Comparison of ENCODE assay signal across 8 cellular contexts in genomic region chr2:199955339-199956061, GRCh38. TPM values are rescaled to one million over a fixed set of nuclear protein-coding genes. Genes with fewer than 3 reads are reported as not detected.
A peak's percentile ranks its signal among the peaks of the same experiment; 100 is the strongest.
DNase-seq lines count a peak whose midpoint lies in the region; ATAC-seq, FAIRE-seq and TF ChIP-seq lines count a peak whose summit lies in the region.

TSS of gene MAIP1 (plus strand) at chr2:199955582. CDS start at chr2:199955799, 217 bp downstream.
TSS of gene TYW5 (minus strand) at chr2:199955491. CDS start at chr2:199955470, 21 bp downstream.

- FAIRE-seq in GM12891 (lab: Jason Lieb, UNC) = peak; percentile 84

- H3K27ac Mint-ChIP-seq in activated naive CD8-positive, alpha-beta T cell treated with anti-CD3 and anti-CD28 coated beads, Interleukin-2, amount 50 U/mL, for 24 hours = peak within 1 kb of the TSS; percentile 95
- H3K27ac Mint-ChIP-seq in type B pancreatic cell = peak within 1 kb of the TSS; percentile 95

- H3K36me3 Mint-ChIP-seq in activated naive CD8-positive, alpha-beta T cell treated with anti-CD3 and anti-CD28 coated beads, Interleukin-2, amount 50 U/mL, for 24 hours (ENCODE audit: low read depth) = peaks cover 23% of the 10 kb centered on the region
- peaks cover 3% of the 10 kb centered on the region for H3K36me3 Mint-ChIP-seq in type B pancreatic cell

- peak; percentile 82 for ATAC-seq in HG02763 (IDR thresholded peaks at IDR 0.05; ENCODE audit: unreplicated experiment)
- peak; percentile 93 for ATAC-seq in activated naive CD8-positive, alpha-beta T cell treated with anti-CD3 and anti-CD28 coated beads, Interleukin-2, amount 50 U/mL, for 24 hours

- no peaks in the 10 kb centered on the region for H3K9me3 Mint-ChIP-seq in activated naive CD8-positive, alpha-beta T cell treated with anti-CD3 and anti-CD28 coated beads, Interleukin-2, amount 50 U/mL, for 24 hours
- no peaks in the 10 kb centered on the region for H3K9me3 Mint-ChIP-seq in type B pancreatic cell

- peak; percentile 71 for DNase-seq in GM12891 (ENCODE audit: insufficient read length, low spot score)
- DNase-seq in NCI-H1417 (lab: John Stamatoyannopoulos, UW) = peak; percentile 69 to 97 (median 95)
- peak; percentile 88 for DNase-seq in SW480 (ENCODE audit: low spot score)
- DNase-seq in activated naive CD8-positive, alpha-beta T cell treated with anti-CD3 and anti-CD28 coated beads, Interleukin-2, amount 50 U/mL, for 24 hours = peak; percentile 80
- DNase-seq in cardiac septum (ENCODE audit: low spot score) = peak; percentile 93
- DNase-seq in pons (ENCODE audit: low spot score) = peak; percentile 79
- DNase-seq in type B pancreatic cell (ENCODE audit: extremely low spot score, unreplicated experiment) = peak; percentile 87

- peak; percentile 27 for TF ChIP-seq CTCF in type B pancreatic cell (conservative IDR thresholded peaks at IDR 0.05)

- intact Hi-C loops in cardiac septum (cut with DNase I) = loop anchor here (5.0 kb wide), 1 partner anchor 43 kb away; the partner anchor contains the start of gene C2orf69

- H3K4me1 Mint-ChIP-seq in activated naive CD8-positive, alpha-beta T cell treated with anti-CD3 and anti-CD28 coated beads, Interleukin-2, amount 50 U/mL, for 24 hours = peaks cover 59% of the 10 kb centered on the region
- H3K4me1 Mint-ChIP-seq in type B pancreatic cell (ENCODE audit: unreplicated experiment) = peaks cover 16% of the 10 kb centered on the region

- peak; percentile 90 for TF ChIP-seq POLR2A in GM12891 (IDR thresholded peaks at IDR 0.05; ENCODE audit: low read depth, low read length)

- no peaks in the 10 kb centered on the region for H3K27me3 Mint-ChIP-seq in activated naive CD8-positive, alpha-beta T cell treated with anti-CD3 and anti-CD28 coated beads, Interleukin-2, amount 50 U/mL, for 24 hours
- no peaks in the 10 kb centered on the region for H3K27me3 Mint-ChIP-seq in type B pancreatic cell

- H3K4me3 Mint-ChIP-seq in activated naive CD8-positive, alpha-beta T cell treated with anti-CD3 and anti-CD28 coated beads, Interleukin-2, amount 50 U/mL, for 24 hours = peak within 1 kb of the TSS; percentile 99
- peak within 1 kb of the TSS; percentile 99 for H3K4me3 Mint-ChIP-seq in type B pancreatic cell

TF ChIP-seq in GM12891, 5 proteins besides CTCF, POLR2A, EP300 and RAD21:
- TF ChIP-seq PAX5 (IDR thresholded peaks at IDR 0.05; ENCODE audit: insufficient read depth, low read length, severe bottlenecking) = no peak
- peak; percentile 92 for TF ChIP-seq POLR2AphosphoS5 (IDR thresholded peaks at IDR 0.05; ENCODE audit: low read depth, low read length)
- TF ChIP-seq TAF1 (IDR thresholded peaks at IDR 0.05; ENCODE audit: low read depth, low read length) = peak; percentile 86
- peak; percentile 60; the same call in 1 of the 2 replicates for TF ChIP-seq POU2F2 (IDR thresholded peaks at IDR 0.05; ENCODE audit: low read depth, low read length)
- TF ChIP-seq SPI1 (IDR thresholded peaks at IDR 0.05; ENCODE audit: low read depth, low read length) = no peak

RNA-seq across cellular contexts. Expression of gene MAIP1, which starts in this region (rescaled TPM):
- polyA plus RNA-seq in GM12891 (2012; ENCODE audit: low read depth, missing spikeins) = 18.7 TPM
- total RNA-seq in cardiac septum (20.6 TPM), type B pancreatic cell (ENCODE audit: low replicate concordance) (20.4 and 22.2 TPM in 2 replicates)

RNA-seq across cellular contexts. Expression of gene TYW5, which starts in this region (rescaled TPM):
- polyA plus RNA-seq in GM12891 (2012; ENCODE audit: low read depth, missing spikeins) = 4.7 TPM
- total RNA-seq in cardiac septum = 3.1 TPM
- total RNA-seq in type B pancreatic cell (ENCODE audit: low replicate concordance) = 7.0 and 11.0 TPM in 2 replicates

Comparison
In these comparisons a context has a peak if more than half of its experiments do, and no peak if none do; other contexts are left out.
1. Peak in every context shown above with its lines: DNase-seq and ATAC-seq.